ENCODE assay signal across 6 cellular contexts in genomic region chr7:27115161-27116018, GRCh38. TPM values are rescaled to one million over a fixed set of nuclear protein-coding genes. Genes with fewer than 3 reads are reported as not detected.
DNase-seq lines count a peak whose midpoint lies in the region; ATAC-seq and TF ChIP-seq lines count a peak whose summit lies in the region.

No MANE protein-coding gene starts in this region.

- peak overlapping the region; percentile 79 for H3K4me2 ChIP-seq in smooth muscle cell

- peak; percentile 46 for DNase-seq in NCI-H69 (lab: John Stamatoyannopoulos, UW)
- DNase-seq in fibroblast of pulmonary artery (ENCODE audit: low read depth) = no peak
- no peak for DNase-seq in smooth muscle cell (lab: John Stamatoyannopoulos, UW; ENCODE audit: unreplicated experiment)
- DNase-seq in stimulated activated CD4-positive, alpha-beta T cell treated with anti-CD3 and anti-CD28 coated beads, Interleukin-12 subunit alpha, Interleukin-12 subunit beta, amount 100 ng/mL, for 4 hours = no peak
- no peak for DNase-seq in ureter (ENCODE audit: low spot score)

- H3K79me2 ChIP-seq in smooth muscle cell (ENCODE audit: low read depth) = no peaks in the 10 kb centered on the region

- H3K27ac ChIP-seq in smooth muscle cell (ENCODE audit: low read depth) = no peak overlapping the region

- H3K36me3 ChIP-seq in smooth muscle cell (ENCODE audit: low read depth) = no peaks in the 10 kb centered on the region

- 4% methylated on average over 44 of the region's 44 CpGs for WGBS in smooth muscle cell (ENCODE audit: low lambda C conversion rate)

- no peaks in the 10 kb centered on the region for H3K9me3 ChIP-seq in smooth muscle cell (replicated peaks; ENCODE audit: low read depth)

- H3K4me3 ChIP-seq in fibroblast of pulmonary artery (replicated peaks; ENCODE audit: low read depth, low read length) (peak overlapping the region; percentile 41), smooth muscle cell (peak overlapping the region; percentile 23)

- no peaks in the 10 kb centered on the region for H3F3A ChIP-seq in smooth muscle cell (ENCODE audit: low read depth)

- no peak overlapping the region for H3K9ac ChIP-seq in smooth muscle cell (ENCODE audit: low read depth)

- TF ChIP-seq CTCF in fibroblast of pulmonary artery (IDR thresholded peaks at IDR 0.05; ENCODE audit: low read length, missing control alignments) = no peak
- TF ChIP-seq CTCF in smooth muscle cell (IDR thresholded peaks at IDR 0.05; ENCODE audit: borderline replicate concordance, insufficient read depth, poor library complexity, severe bottlenecking) = no peak

- peaks cover 7% of the 10 kb centered on the region for H3K4me1 ChIP-seq in smooth muscle cell (ENCODE audit: low read depth)

- no peak overlapping the region for H2AFZ ChIP-seq in smooth muscle cell (ENCODE audit: low read depth)

- H3K27me3 ChIP-seq in smooth muscle cell (ENCODE audit: low read depth) = peaks cover 100% of the 10 kb centered on the region

- ATAC-seq in HG03175 (IDR thresholded peaks at IDR 0.05; ENCODE audit: unreplicated experiment) = no peak

- H4K20me1 ChIP-seq in smooth muscle cell (ENCODE audit: low read depth) = peaks cover 11% of the 10 kb centered on the region

RNA-seq across cellular contexts. Expression of gene HOXA2, which starts 12.9 kb away (rescaled TPM):
- total RNA-seq in smooth muscle cell (not detected in 2 replicates), ureter (1.8 TPM)
- not detected in 2 replicates for polyA plus RNA-seq in smooth muscle cell

RNA-seq across cellular contexts. Expression of gene HOXA4, which starts 15.2 kb away (rescaled TPM):
- total RNA-seq in smooth muscle cell = 1.4 TPM in 1 of 2 replicates, not detected in the other
- polyA plus RNA-seq in smooth muscle cell = 0.22 TPM in 1 of 2 replicates, not detected in the other
- 9.4 TPM for total RNA-seq in ureter

RNA-seq across cellular contexts. Expression of gene HOXA1, which starts 19.6 kb away (rescaled TPM):
- 0.40 TPM in 1 of 2 replicates, not detected in the other for total RNA-seq in smooth muscle cell
- polyA plus RNA-seq in smooth muscle cell = not detected in 2 replicates
- 18.8 TPM for total RNA-seq in ureter

RNA-seq across cellular contexts. Expression of gene HOXA5, which starts 28.1 kb away (rescaled TPM):
- total RNA-seq in smooth muscle cell (0.67 and 2.1 TPM in 2 replicates), ureter (10.4 TPM)
- 0.11 and 0.98 TPM in 2 replicates for polyA plus RNA-seq in smooth muscle cell

RNA-seq across cellular contexts. Expression of gene HOXA6, which starts 32.2 kb away (rescaled TPM):
- 0.58 TPM in 1 of 2 replicates, not detected in the other for total RNA-seq in smooth muscle cell
- polyA plus RNA-seq in smooth muscle cell = 0.56 TPM in 1 of 2 replicates, not detected in the other
- 8.5 TPM for total RNA-seq in ureter

Comparison
In these comparisons a context has a peak if more than half of its experiments do, and no peak if none do; other contexts are left out.
1. RNA of gene HOXA1, which starts 19.6 kb away (total RNA-seq): 18.8 TPM in ureter (single experiment); 0.40 TPM in smooth muscle cell; every median in the first group is over 10 times any median in the second.